10 cellular contexts compared by ENCODE assay signal in the genomic region with DNA sequence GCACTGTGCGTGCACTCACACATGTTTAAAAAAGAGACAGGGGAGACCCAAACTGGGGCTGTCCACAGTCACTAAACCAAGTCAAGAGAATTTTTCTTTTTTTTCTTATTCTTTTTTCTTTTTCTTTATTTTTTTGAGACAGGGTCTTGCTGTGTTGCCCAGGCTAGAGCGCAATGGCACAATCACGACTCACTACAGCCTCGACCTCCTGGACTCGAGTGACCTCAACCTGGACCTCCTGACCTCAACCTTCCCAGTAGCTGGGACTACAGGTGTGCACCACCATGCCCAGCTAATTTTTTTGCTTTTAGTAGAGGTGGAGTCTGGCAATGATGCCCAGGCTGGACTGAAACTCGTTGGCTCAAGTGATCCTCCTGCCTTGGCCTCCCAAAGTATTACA.
DNase-seq lines count a peak whose midpoint lies in the region; ATAC-seq and TF ChIP-seq lines count a peak whose summit lies in the region.
"Had no signal": no experiment of that assay in that cellular context is flagged by ENCODE, and none has a peak within 500 bp of the region (broad histone marks: within the 10 kb centered on the region; RNA-seq: fewer than 3 reads in every experiment).

No MANE protein-coding gene starts in this region.

- 93 to 95% (median 93%) methylated on average over 6 of the region's 6 CpGs for WGBS in psoas muscle, 3 donors

- TF ChIP-seq CTCF in A673 (conservative IDR thresholded peaks at IDR 0.05; ENCODE audit: low read depth, low read length) (no peak), RWPE2 (IDR thresholded peaks at IDR 0.05; ENCODE audit: poor library complexity, severe bottlenecking) (no peak), psoas muscle (IDR thresholded peaks at IDR 0.05) (no peak)

- ATAC-seq in RWPE2 (ENCODE audit: low read depth), result no peak; the same call in 2 of the 3 replicates
- peak in 1 of 4 donors; percentile 4 for ATAC-seq in psoas muscle
- ATAC-seq in GM21360 (IDR thresholded peaks at IDR 0.05; ENCODE audit: unreplicated experiment), result no peak

- peak overlapping the region; percentile 87 for H3K27ac ChIP-seq in A673 (ENCODE audit: low read depth, low read length, poor library complexity, severe bottlenecking)
- H3K27ac ChIP-seq in RWPE2 (ENCODE audit: poor library complexity, severe bottlenecking), result peak overlapping the region; percentile 42
- H3K27ac ChIP-seq in epithelial cell of prostate, result peak overlapping the region; percentile 59
- H3K27ac ChIP-seq in psoas muscle, result peak overlapping the region; percentile 76

- H3K4me3 ChIP-seq in A673 (ENCODE audit: low read depth, low read length, poor library complexity, severe bottlenecking) (no peak overlapping the region), RWPE2 (ENCODE audit: severe bottlenecking) (no peak overlapping the region), psoas muscle (no peak overlapping the region)

- H3K4me1 ChIP-seq in A673 (ENCODE audit: insufficient read depth, low read length, poor library complexity, severe bottlenecking), result peaks cover 62% of the 10 kb centered on the region
- peaks cover 31% of the 10 kb centered on the region for H3K4me1 ChIP-seq in RWPE2 (ENCODE audit: insufficient read depth, poor library complexity, severe bottlenecking)
- H3K4me1 ChIP-seq in psoas muscle, result peaks cover 5% of the 10 kb centered on the region
- H3K4me1 ChIP-seq: BE2C had no signal

- POLR2A ChIA-PET in A673 (lab: Charles Lee; ENCODE audit: low non-redundant PET), result no interaction called here

- CTCF ChIA-PET in A673 (lab: Charles Lee), result no interaction called here

- no peaks in the 10 kb centered on the region for H3K36me3 ChIP-seq in A673 (ENCODE audit: insufficient read depth, low read length, poor library complexity, severe bottlenecking)
- no peaks in the 10 kb centered on the region for H3K36me3 ChIP-seq in RWPE2 (ENCODE audit: low read depth)
- H3K36me3 ChIP-seq in psoas muscle (ENCODE audit: insufficient read depth in 1 of 2, low read depth in 1 of 2), result no peaks in the 10 kb centered on the region
- H3K36me3 ChIP-seq: BE2C had no signal

- H3K27me3 ChIP-seq in A673 (replicated peaks; ENCODE audit: insufficient read depth, low read depth, low read length, poor library complexity) (no peaks in the 10 kb centered on the region), RWPE2 (ENCODE audit: insufficient read depth, poor library complexity, severe bottlenecking) (no peaks in the 10 kb centered on the region), psoas muscle (ENCODE audit: insufficient read depth in 3 of 3, low read length in 2 of 3) (no peaks in the 10 kb centered on the region)

- BruUV-seq in A673 (replicated peaks; lab: Mats Ljungman, UMichigan), result TSS peak; percentile 95

- intact Hi-C loops in A673 (cut with micrococcal nuclease; ENCODE audit: unreplicated experiment), result loop anchor here (10.0 kb wide), 2 partner anchors 133 to 303 kb away; a partner anchor contains a TSS
- intact Hi-C loops in psoas muscle (cut with DNase I), result no loop called here

- no peak for DNase-seq in A673 (ENCODE audit: low spot score)
- DNase-seq in RWPE2 (ENCODE audit: low spot score), result no peak
- DNase-seq in epithelial cell of prostate (ENCODE audit: low read depth, low spot score), result no peak
- no peak for DNase-seq in psoas muscle
- no peak for DNase-seq in NCI-H1105 treated with DMSO at 0.1 percent for 48 hours (lab: John Stamatoyannopoulos, UW)
- no peak for DNase-seq in D341Med (ENCODE audit: low spot score)
- no peak for DNase-seq in AG08396 (ENCODE audit: low spot score)
- DNase-seq: activated T-cell treated with anti-CD3 and anti-CD28 coated beads, Interleukin-2, amount 50 U/mL, for 1 hour; BE2C had no signal

- H3K9me3 ChIP-seq in A673 (ENCODE audit: low read depth, low read length, poor library complexity, severe bottlenecking) (no peaks in the 10 kb centered on the region), RWPE2 (ENCODE audit: severe bottlenecking) (no peaks in the 10 kb centered on the region), psoas muscle (no peaks in the 10 kb centered on the region)
- H3K9me3 ChIP-seq: BE2C had no signal
